25 cellular contexts compared by ENCODE assay signal in the genomic region with DNA sequence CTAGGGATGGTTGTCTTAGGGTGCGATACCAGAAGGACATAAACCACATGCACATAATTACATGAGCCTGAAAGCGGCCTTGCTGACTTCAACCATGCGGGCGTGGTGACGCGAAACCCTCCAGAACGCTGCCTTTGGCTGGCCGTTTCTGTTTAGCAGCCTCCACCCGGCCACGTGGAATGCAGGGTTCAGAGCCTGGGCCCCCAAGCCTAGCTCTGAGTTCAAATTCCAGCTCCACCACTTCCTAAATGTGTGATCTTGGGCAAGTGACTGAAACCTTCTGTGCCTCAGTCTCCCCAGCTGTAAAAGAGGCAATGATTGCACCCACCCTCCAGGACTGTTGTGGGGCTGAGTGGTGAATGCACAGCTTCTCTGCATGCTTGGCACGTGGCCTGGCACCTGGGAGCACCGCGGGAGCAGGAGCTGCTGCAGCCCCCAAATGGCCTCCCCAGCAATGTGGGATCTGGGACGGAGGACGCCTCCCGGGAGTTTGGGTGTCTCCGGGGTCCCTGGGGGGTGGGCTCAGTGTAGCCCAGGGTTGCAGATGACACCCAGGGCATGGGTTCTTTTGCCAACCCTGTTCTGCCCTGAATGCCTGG. TPM values are rescaled to one million over a fixed set of nuclear protein-coding genes. Genes with fewer than 3 reads are reported as not detected.
DNase-seq lines count a peak whose midpoint lies in the region; ATAC-seq and TF ChIP-seq lines count a peak whose summit lies in the region.
"Had no signal": no experiment of that assay in that cellular context is flagged by ENCODE, and none has a peak within 500 bp of the region (broad histone marks: within the 10 kb centered on the region; RNA-seq: fewer than 3 reads in every experiment).

No MANE protein-coding gene starts in this region.

- H2AFZ ChIP-seq in HCT116 (ENCODE audit: low read depth, low read length, poor library complexity, severe bottlenecking), result no peak overlapping the region

- H3K36me3 ChIP-seq in HCT116 (ENCODE audit: control insufficient read depth in 1 of 2, insufficient read depth in 2 of 2, low read length in 2 of 2) (no peaks in the 10 kb centered on the region), tibial nerve (no peaks in the 10 kb centered on the region)
- H3K36me3 ChIP-seq: left lung, SJSA1 had no signal

- no peaks in the 10 kb centered on the region for H3K36me3 Mint-ChIP-seq in nephron (ENCODE audit: low read depth)
- H3K36me3 Mint-ChIP-seq: activated CD4-positive, alpha-beta memory T cell treated with anti-CD3 and anti-CD28 coated beads for 36 hours; activated naive CD4-positive, alpha-beta T cell treated with anti-CD3 and anti-CD28 coated beads, Interleukin-2, amount 50 U/mL, for 72 hours; immature natural killer cell; mesothelial cell of epicardium; naive thymus-derived CD4-positive, alpha-beta T cell had no signal

- TF ChIP-seq CTCF in 22Rv1 (IDR thresholded peaks at IDR 0.05) (peak; percentile 58), HCT116 (IDR thresholded peaks at IDR 0.05 in 2 of 3, conservative IDR thresholded peaks at IDR 0.05 in 1 of 3; ENCODE audit: borderline replicate concordance in 1 of 3, insufficient read depth in 1 of 3, low read depth in 2 of 3, low read length in 2 of 3) (no peak), nephron (IDR thresholded peaks at IDR 0.05; ENCODE audit: unreplicated experiment in 3 of 3) (peak in 1 of 3 experiments; percentile 12), tibial nerve (IDR thresholded peaks at IDR 0.05) (peak in 1 of 5 experiments; percentile 2)

- no peaks in the 10 kb centered on the region for H3K79me2 ChIP-seq in HCT116 (ENCODE audit: insufficient read depth, low read length)

- RAD21 ChIA-PET in HCT116 (lab: Charles Lee; ENCODE audit: low non-redundant PET in 1 of 2, low total read pairs in 2 of 2, uncharacterized antibody in 2 of 2, unreplicated experiment in 2 of 2), result interaction anchor here in 1 of 2 experiments (0.6 kb wide), 1 partner anchor 44 kb away, joined by 3 read pairs; no protein-coding TSS in a partner anchor

- no peaks in the 10 kb centered on the region for H3K9me3 ChIP-seq in HCT116 (ENCODE audit: control insufficient read depth in 1 of 2, insufficient read depth in 1 of 2, low read depth in 1 of 2, low read length in 2 of 2)
- no peaks in the 10 kb centered on the region for H3K9me3 ChIP-seq in tibial nerve
- H3K9me3 ChIP-seq: left lung, SJSA1 had no signal

- intact Hi-C loops in HCT116 (cut with micrococcal nuclease), result no loop called here

- CTCF ChIA-PET in HCT116 (lab: Charles Lee), result interaction anchor here (1.0 to 1.3 kb wide), 2 partner anchors 13 to 274 kb away, joined by 3 to 6 read pairs; no protein-coding TSS in a partner anchor

- no peaks in the 10 kb centered on the region for H3K9me2 ChIP-seq in HCT116 (ENCODE audit: insufficient read depth)

- peak overlapping the region in 2 of 3 experiments; percentile 57 to 78 for H3K4me3 Mint-ChIP-seq in nephron
- H3K4me3 Mint-ChIP-seq: activated CD4-positive, alpha-beta memory T cell treated with anti-CD3 and anti-CD28 coated beads for 36 hours; immature natural killer cell; mesothelial cell of epicardium; naive thymus-derived CD4-positive, alpha-beta T cell had no signal

- ATAC-seq in HCT116, result no peak
- ATAC-seq: left lung; naive thymus-derived CD4-positive, alpha-beta T cell had no signal

- POLR2A ChIA-PET in HCT116 (lab: Charles Lee), result no interaction called here

- H3K9me3 Mint-ChIP-seq in nephron, result no peaks in the 10 kb centered on the region
- H3K9me3 Mint-ChIP-seq: activated CD4-positive, alpha-beta memory T cell treated with anti-CD3 and anti-CD28 coated beads for 36 hours; activated naive CD4-positive, alpha-beta T cell treated with anti-CD3 and anti-CD28 coated beads, Interleukin-2, amount 50 U/mL, for 72 hours; activated T-helper 2 cell treated with anti-CD3 and anti-CD28 coated beads, Interferon-gamma antibody, Interleukin-2, Interleukin-4, amounts not matched to agents 10 μg/mL and 5 μg/mL and 100 μg/mL, durations not matched to agents 14 hours and 24 hours and 36 hours; immature natural killer cell; mesothelial cell of epicardium had no signal

- H3K4me1 ChIP-seq in HCT116 (ENCODE audit: control insufficient read depth in 1 of 2, insufficient read depth in 2 of 2, low read length in 2 of 2) (peaks cover 48 to 66% of the 10 kb centered on the region in 2 experiments), tibial nerve (peaks cover 0 to 20% (median 5%) of the 10 kb centered on the region in 4 donors)

- no peak for TF ChIP-seq POLR2A in HCT116 (IDR thresholded peaks at IDR 0.05; ENCODE audit: borderline replicate concordance, extremely low read depth, insufficient read depth, insufficient read length)
- TF ChIP-seq POLR2A in tibial nerve (IDR thresholded peaks at IDR 0.05), result no peak

- TF ChIP-seq RAD21 in HCT116 (IDR thresholded peaks at IDR 0.05; ENCODE audit: low read depth), result no peak

- no TSS peak for BruUV-seq in HCT116 (replicated peaks; lab: Mats Ljungman, UMichigan)

- H3K27ac ChIP-seq in 22Rv1 (no peak overlapping the region), HCT116 (ENCODE audit: low read depth, low read length) (no peak overlapping the region), tibial nerve (no peak overlapping the region)
- H3K27ac ChIP-seq: left lung, SJSA1 had no signal

- WGBS in tibial nerve, 2 donors, result 57 to 81% methylated on average over 1 to 17 of the region's 17 CpGs

- H3K27me3 ChIP-seq in HCT116 (ENCODE audit: insufficient read depth, low read length) (no peaks in the 10 kb centered on the region), tibial nerve (peaks cover 0 to 9% of the 10 kb centered on the region in 2 donors)
- H3K27me3 ChIP-seq: SJSA1 had no signal

- H3K4me3 ChIP-seq in HCT116 (replicated peaks in 1 of 2; ENCODE audit: low read depth in 1 of 2, low read length in 2 of 2) (peak overlapping the region in 1 of 2 experiments; percentile 1; a peak in 1 of 4 replicates), tibial nerve (no peak overlapping the region)
- H3K4me3 ChIP-seq: left lung, SJSA1 had no signal

- no peak overlapping the region for H3K27ac Mint-ChIP-seq in nephron
- H3K27ac Mint-ChIP-seq: activated CD4-positive, alpha-beta memory T cell treated with anti-CD3 and anti-CD28 coated beads for 36 hours; activated naive CD4-positive, alpha-beta T cell treated with anti-CD3 and anti-CD28 coated beads, Interleukin-2, amount 50 U/mL, for 72 hours; activated T-helper 2 cell treated with anti-CD3 and anti-CD28 coated beads, Interferon-gamma antibody, Interleukin-2, Interleukin-4, amounts not matched to agents 10 μg/mL and 5 μg/mL and 100 μg/mL, durations not matched to agents 14 hours and 24 hours and 36 hours; immature natural killer cell; mesothelial cell of epicardium; naive thymus-derived CD4-positive, alpha-beta T cell had no signal

- no peaks in the 10 kb centered on the region for H4K20me1 ChIP-seq in HCT116 (ENCODE audit: insufficient read depth)

- no peaks in the 10 kb centered on the region for H3K27me3 Mint-ChIP-seq in nephron (ENCODE audit: low read depth)
- H3K27me3 Mint-ChIP-seq: activated CD4-positive, alpha-beta memory T cell treated with anti-CD3 and anti-CD28 coated beads for 36 hours; naive thymus-derived CD4-positive, alpha-beta T cell had no signal

- no peak for TF ChIP-seq EP300 in tibial nerve (IDR thresholded peaks at IDR 0.05)

- peaks cover 36% of the 10 kb centered on the region for H3K4me1 Mint-ChIP-seq in nephron

- H3K4me2 ChIP-seq in HCT116 (ENCODE audit: low read length), result peak overlapping the region; percentile 52

- H3K9ac ChIP-seq in HCT116 (ENCODE audit: low read length), result no peak overlapping the region

- DNase-seq in HCT116 (ENCODE audit: low read depth, low spot score), result no peak
- peak; percentile 59 for DNase-seq in SK-N-DZ (ENCODE audit: low spot score)
- DNase-seq in ecto neural progenitor cell (ENCODE audit: low spot score), result no peak
- DNase-seq in tibial nerve (ENCODE audit: low spot score in 2 of 2), result no peak
- DNase-seq in NCI-H510A treated with DMSO at 0.1 percent for 48 hours (lab: John Stamatoyannopoulos, UW), result no peak
- no peak for DNase-seq in NK-92 (lab: John Stamatoyannopoulos, UW; ENCODE audit: unreplicated experiment)
- DNase-seq: COR-L47; DMS79; GF-D8; HCEC 1CT; NCI-H1048; NCI-H1694; NCI-H510A; NK-92 treated with Interleukin-12 subunit alpha and Interleukin-12 subunit beta, amount 100 ng/mL, for 24 hours had no signal

TF ChIP-seq in HCT116, 20 proteins besides CTCF, POLR2A, EP300 and RAD21 (continues in another document):
- no peak for TF ChIP-seq YY1 (IDR thresholded peaks at IDR 0.05; ENCODE audit: extremely low read depth, insufficient replicate concordance, low read depth, low read length)
- TF ChIP-seq TCF7L2 (IDR thresholded peaks at IDR 0.05; ENCODE audit: borderline replicate concordance, extremely low read depth, insufficient read depth, insufficient read length), result no peak
- TF ChIP-seq ZNF274 (IDR thresholded peaks at IDR 0.05; ENCODE audit: low read depth, low read length), result no peak

RNA-seq across cellular contexts. Expression of a gene that starts 1.5 kb away (rescaled TPM):
- total RNA-seq in HCT116 (2021; ENCODE audit: unreplicated experiment) (0.61 TPM), tibial nerve (1 to 10 TPM in 3 of 4 donors, under 1 TPM in 1; 0.63 to 2.1 (median 1.6) TPM)
- 0.53 and 0.55 TPM in 2 replicates for polyA plus RNA-seq in HCT116 (2012)
- polyA plus RNA-seq in SK-N-DZ (2014; cell fraction: cytosol; rRNA removed), result 4.3 and 6.4 TPM in 2 replicates
- 6.6 and 8.2 TPM in 2 replicates for polyA plus RNA-seq in SK-N-DZ (2014; cell fraction: nucleus; rRNA removed)
- total RNA-seq: activated CD4-positive, alpha-beta memory T cell treated with anti-CD3 and anti-CD28 coated beads for 36 hours; activated naive CD4-positive, alpha-beta T cell treated with anti-CD3 and anti-CD28 coated beads, Interleukin-2, amount 50 U/mL, for 72 hours; activated T-helper 2 cell treated with anti-CD3 and anti-CD28 coated beads, Interferon-gamma antibody, Interleukin-2, Interleukin-4, amounts not matched to agents 10 μg/mL and 5 μg/mL and 100 μg/mL, durations not matched to agents 14 hours and 24 hours and 36 hours; naive thymus-derived CD4-positive, alpha-beta T cell; T-helper 1 cell treated with Interleukin-12 subunit alpha and Interleukin-12 subunit beta and Interleukin-4 antibody, amounts not matched to agents 30 ng/mL and 1 ng/mL, for 36 hours had no signal
- polyA plus RNA-seq: immature natural killer cell; naive thymus-derived CD4-positive, alpha-beta T cell had no signal

RNA-seq across cellular contexts. Expression of a gene that starts 18.8 kb away (rescaled TPM):
- total RNA-seq in HCT116 (2021; ENCODE audit: unreplicated experiment), result 17.3 TPM
- polyA plus RNA-seq in HCT116 (2012), result 20.5 and 25.0 TPM in 2 replicates
- 4.6 and 6.2 TPM in 2 replicates for polyA plus RNA-seq in SK-N-DZ (2014; cell fraction: cytosol; rRNA removed)
- 4.9 and 13.2 TPM in 2 replicates for polyA plus RNA-seq in SK-N-DZ (2014; cell fraction: nucleus; rRNA removed)
- not detected for total RNA-seq in tibial nerve
- total RNA-seq: activated CD4-positive, alpha-beta memory T cell treated with anti-CD3 and anti-CD28 coated beads for 36 hours; T-helper 1 cell treated with Interleukin-12 subunit alpha and Interleukin-12 subunit beta and Interleukin-4 antibody, amounts not matched to agents 30 ng/mL and 1 ng/mL, for 36 hours had no signal
- polyA plus RNA-seq: naive thymus-derived CD4-positive, alpha-beta T cell had no signal

RNA-seq across cellular contexts. Expression of a gene that starts 39.8 kb away (rescaled TPM):
- 0.22 TPM for total RNA-seq in HCT116 (2021; ENCODE audit: unreplicated experiment)
- 0.05 and 0.09 TPM in 2 replicates for polyA plus RNA-seq in HCT116 (2012)
- 10.9 and 11.8 TPM in 2 replicates for polyA plus RNA-seq in SK-N-DZ (2014; cell fraction: cytosol; rRNA removed)
- 29.8 and 39.1 TPM in 2 replicates for polyA plus RNA-seq in SK-N-DZ (2014; cell fraction: nucleus; rRNA removed)
- total RNA-seq in tibial nerve, result 1 to 10 TPM in 1 of 4 donors, under 1 TPM in 1, not detected in 2; 0.44 to 2.1 TPM
- polyA plus RNA-seq: immature natural killer cell; naive thymus-derived CD4-positive, alpha-beta T cell had no signal

Comparison
In these comparisons a context has a peak if more than half of its experiments do, and no peak if none do; other contexts are left out.
1. RNA of a gene that starts 18.8 kb away (total RNA-seq): 17.3 TPM in HCT116 (single experiment); not detected in tibial nerve; every median in the first group is over 10 times any median in the second.